9 cellular contexts compared by ENCODE assay signal in the genomic region with DNA sequence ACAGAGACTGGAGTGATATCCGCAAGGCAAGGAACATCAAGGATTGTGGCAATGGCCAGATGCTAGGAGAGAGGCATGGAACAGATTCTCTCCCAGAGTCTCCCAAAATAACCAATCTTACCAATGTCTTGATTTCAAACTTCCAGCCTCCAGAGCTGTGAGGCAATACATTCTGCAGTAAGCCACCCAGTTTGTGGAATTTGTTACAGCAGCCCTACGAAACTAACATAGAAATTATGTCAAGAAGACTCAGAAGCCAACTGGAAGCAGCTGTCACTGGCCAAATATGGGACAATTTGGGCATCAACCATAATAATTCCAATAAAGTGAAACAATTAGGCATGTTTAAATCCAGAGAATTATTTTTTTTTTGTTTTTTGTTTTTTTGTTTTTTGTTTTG.
"Had no signal": no experiment of that assay in that cellular context is flagged by ENCODE, and none has a peak within 500 bp of the region (broad histone marks: within the 10 kb centered on the region; RNA-seq: fewer than 3 reads in every experiment).

No MANE protein-coding gene starts in this region.

- H2AFZ ChIP-seq: GM23248, GM23338 had no signal

- DNase-seq: GM23248, GOT3, H7, H9, HCEC 1CT, HFFc6 had no signal

- H3K4me2 ChIP-seq: GM23338 had no signal

- H3K9me3 ChIP-seq: HAP-1 had no signal

- H3K9ac ChIP-seq: GM23248 had no signal

- H3K27ac ChIP-seq: GM23248 had no signal

- H3K36me3 ChIP-seq: HAP-1 had no signal

- H3K4me1 ChIP-seq: HAP-1 had no signal

- ATAC-seq: GM23338, HCT116 had no signal

- H3K4me3 ChIP-seq: GM23248, GM23338, HAP-1 had no signal
